2 cellular contexts compared by ENCODE assay signal in genomic region chr12:16330554-16330953, GRCh38.
TF ChIP-seq lines count a peak whose summit lies in the region.

No MANE protein-coding gene starts in this region.

TF ChIP-seq in liver, 16 proteins besides CTCF, POLR2A, EP300 and RAD21:
- TF ChIP-seq RXRA (IDR thresholded peaks at IDR 0.05), result peak; percentile 71 to 75
- TF ChIP-seq, protein P1, sequence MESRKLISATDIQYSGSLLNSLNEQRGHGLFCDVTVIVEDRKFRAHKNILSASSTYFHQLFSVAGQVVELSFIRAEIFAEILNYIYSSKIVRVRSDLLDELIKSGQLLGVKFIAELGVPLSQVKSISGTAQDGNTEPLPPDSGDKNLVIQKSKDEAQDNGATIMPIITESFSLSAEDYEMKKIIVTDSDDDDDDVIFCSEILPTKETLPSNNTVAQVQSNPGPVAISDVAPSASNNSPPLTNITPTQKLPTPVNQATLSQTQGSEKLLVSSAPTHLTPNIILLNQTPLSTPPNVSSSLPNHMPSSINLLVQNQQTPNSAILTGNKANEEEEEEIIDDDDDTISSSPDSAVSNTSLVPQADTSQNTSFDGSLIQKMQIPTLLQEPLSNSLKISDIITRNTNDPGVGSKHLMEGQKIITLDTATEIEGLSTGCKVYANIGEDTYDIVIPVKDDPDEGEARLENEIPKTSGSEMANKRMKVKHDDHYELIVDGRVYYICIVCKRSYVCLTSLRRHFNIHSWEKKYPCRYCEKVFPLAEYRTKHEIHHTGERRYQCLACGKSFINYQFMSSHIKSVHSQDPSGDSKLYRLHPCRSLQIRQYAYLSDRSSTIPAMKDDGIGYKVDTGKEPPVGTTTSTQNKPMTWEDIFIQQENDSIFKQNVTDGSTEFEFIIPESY (IDR thresholded peaks at IDR 0.05), result no peak
TF ChIP-seq in liver: peak in this region for 1.

TF ChIP-seq in HepG2, 621 proteins besides CTCF, POLR2A, EP300 and RAD21:
- no peak for TF ChIP-seq RBFOX2 (IDR thresholded peaks at IDR 0.05; ENCODE audit: low read depth, low read length)
- no peak for TF ChIP-seq GABPA (IDR thresholded peaks at IDR 0.05; ENCODE audit: low read depth, low read length)
- TF ChIP-seq GABPA (CRISPR knock-in tag; IDR thresholded peaks at IDR 0.05; ENCODE audit: low read depth), result no peak
- no peak for TF ChIP-seq SALL2 (CRISPR knock-in tag; IDR thresholded peaks at IDR 0.05)
- TF ChIP-seq SOX5 (CRISPR knock-in tag; IDR thresholded peaks at IDR 0.05; ENCODE audit: borderline replicate concordance), result no peak
- no peak for TF ChIP-seq ZNF513 (CRISPR knock-in tag; conservative IDR thresholded peaks at IDR 0.05)
- TF ChIP-seq, protein P2, sequence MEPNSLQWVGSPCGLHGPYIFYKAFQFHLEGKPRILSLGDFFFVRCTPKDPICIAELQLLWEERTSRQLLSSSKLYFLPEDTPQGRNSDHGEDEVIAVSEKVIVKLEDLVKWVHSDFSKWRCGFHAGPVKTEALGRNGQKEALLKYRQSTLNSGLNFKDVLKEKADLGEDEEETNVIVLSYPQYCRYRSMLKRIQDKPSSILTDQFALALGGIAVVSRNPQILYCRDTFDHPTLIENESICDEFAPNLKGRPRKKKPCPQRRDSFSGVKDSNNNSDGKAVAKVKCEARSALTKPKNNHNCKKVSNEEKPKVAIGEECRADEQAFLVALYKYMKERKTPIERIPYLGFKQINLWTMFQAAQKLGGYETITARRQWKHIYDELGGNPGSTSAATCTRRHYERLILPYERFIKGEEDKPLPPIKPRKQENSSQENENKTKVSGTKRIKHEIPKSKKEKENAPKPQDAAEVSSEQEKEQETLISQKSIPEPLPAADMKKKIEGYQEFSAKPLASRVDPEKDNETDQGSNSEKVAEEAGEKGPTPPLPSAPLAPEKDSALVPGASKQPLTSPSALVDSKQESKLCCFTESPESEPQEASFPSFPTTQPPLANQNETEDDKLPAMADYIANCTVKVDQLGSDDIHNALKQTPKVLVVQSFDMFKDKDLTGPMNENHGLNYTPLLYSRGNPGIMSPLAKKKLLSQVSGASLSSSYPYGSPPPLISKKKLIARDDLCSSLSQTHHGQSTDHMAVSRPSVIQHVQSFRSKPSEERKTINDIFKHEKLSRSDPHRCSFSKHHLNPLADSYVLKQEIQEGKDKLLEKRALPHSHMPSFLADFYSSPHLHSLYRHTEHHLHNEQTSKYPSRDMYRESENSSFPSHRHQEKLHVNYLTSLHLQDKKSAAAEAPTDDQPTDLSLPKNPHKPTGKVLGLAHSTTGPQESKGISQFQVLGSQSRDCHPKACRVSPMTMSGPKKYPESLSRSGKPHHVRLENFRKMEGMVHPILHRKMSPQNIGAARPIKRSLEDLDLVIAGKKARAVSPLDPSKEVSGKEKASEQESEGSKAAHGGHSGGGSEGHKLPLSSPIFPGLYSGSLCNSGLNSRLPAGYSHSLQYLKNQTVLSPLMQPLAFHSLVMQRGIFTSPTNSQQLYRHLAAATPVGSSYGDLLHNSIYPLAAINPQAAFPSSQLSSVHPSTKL (CRISPR knock-in tag; IDR thresholded peaks at IDR 0.05), result no peak
- no peak for TF ChIP-seq NKX3-1 (CRISPR knock-in tag; IDR thresholded peaks at IDR 0.05)
- no peak for TF ChIP-seq ZNF678 (CRISPR knock-in tag; IDR thresholded peaks at IDR 0.05)
- no peak for TF ChIP-seq KAT7 (CRISPR knock-in tag; IDR thresholded peaks at IDR 0.05; ENCODE audit: borderline replicate concordance)
- TF ChIP-seq NCOA2 (CRISPR knock-in tag; IDR thresholded peaks at IDR 0.05), result no peak
- TF ChIP-seq ZBTB2 (CRISPR knock-in tag; IDR thresholded peaks at IDR 0.05; ENCODE audit: low read depth), result no peak
- no peak for TF ChIP-seq ZNF335 (CRISPR knock-in tag; IDR thresholded peaks at IDR 0.05)
- TF ChIP-seq ZNF256 (CRISPR knock-in tag; conservative IDR thresholded peaks at IDR 0.05), result no peak
- no peak for TF ChIP-seq HMG20A (CRISPR knock-in tag; IDR thresholded peaks at IDR 0.05; ENCODE audit: borderline replicate concordance)
- no peak for TF ChIP-seq ZNF292 (CRISPR knock-in tag; IDR thresholded peaks at IDR 0.05; ENCODE audit: borderline replicate concordance, low read depth)
